In genomic region chr1:66012076-66012769, GRCh38 we compare ENCODE assay signal across 24 cellular contexts.
A peak's percentile ranks its signal among the peaks of the same experiment; 100 is the strongest.
DNase-seq lines count a peak whose midpoint lies in the region; ATAC-seq, FAIRE-seq and TF ChIP-seq lines count a peak whose summit lies in the region.
"Had no signal": no experiment of that assay in that cellular context is flagged by ENCODE, and none has a peak within 500 bp of the region (broad histone marks: within the 10 kb centered on the region; RNA-seq: fewer than 3 reads in every experiment).

No MANE protein-coding gene starts in this region.

- FAIRE-seq in A549 (lab: Jason Lieb, UNC): no peak
- FAIRE-seq: HTR-8/SVneo, islet of Langerhans, urothelium cell line had no signal

- no peak for TF ChIP-seq POLR2A in A549 (IDR thresholded peaks at IDR 0.05; ENCODE audit: low read length)

- TF ChIP-seq RAD21 in A549 (conservative IDR thresholded peaks at IDR 0.05 in 1 of 2, IDR thresholded peaks at IDR 0.05 in 1 of 2): no peak

- peak overlapping the region; percentile 16; the same call in 2 of the 3 replicates for H3K4me2 ChIP-seq in A549
- H3K4me2 ChIP-seq: GM23338 had no signal

- POLR2A ChIA-PET in A549 (lab: Yijun Ruan, JAX): no interaction called here

- no peak for TF ChIP-seq CTCF in A549 (IDR thresholded peaks at IDR 0.05)

- H3K9me3 ChIP-seq in A549: no peaks in the 10 kb centered on the region
- H3K9me3 ChIP-seq: body of pancreas, Caco-2, esophagus squamous epithelium, heart left ventricle had no signal

- 0 out of 6 replicates have a peak, but pooled peaks of 1 of the 2 experiments have one; percentile 34 for ATAC-seq in A549
- ATAC-seq in HG02870 (IDR thresholded peaks at IDR 0.05; ENCODE audit: unreplicated experiment): no peak
- ATAC-seq: body of pancreas; GM23338; heart left ventricle; stimulated activated memory B cell treated with anti-CD40 and anti-IgM and Interleukin-4, amounts not matched to agents 10 μg/mL and 1 μg/mL and 100 μg/mL, for 72 hours had no signal

- TF ChIP-seq EP300 in A549 (IDR thresholded peaks at IDR 0.05): no peak

- WGBS in A549 (ENCODE audit: missing lambda C conversion rate): 37% methylated on average over 3 of the region's 3 CpGs

- no peak for DNase-seq in A549 (ENCODE audit: low read depth in 1 of 2, low spot score in 1 of 2)
- peak; percentile 31 for DNase-seq in GM04504 (ENCODE audit: low read depth)
- DNase-seq in NOMO-1 treated with DMSO at 0.1 percent for 48 hours (lab: John Stamatoyannopoulos, UW; ENCODE audit: unreplicated experiment): peak; percentile 86
- DNase-seq in dedifferentiated amniotic fluid mesenchymal stem cell (ENCODE audit: extremely low spot score): peak; percentile 47
- DNase-seq in activated T-cell treated with anti-CD3 and anti-CD28 coated beads, Interleukin-2, amount 50 U/mL, for 48 hours: no peak
- DNase-seq in NCI-H345 (lab: John Stamatoyannopoulos, UW): no peak
- DNase-seq in NCI-H526 (lab: John Stamatoyannopoulos, UW): no peak
- DNase-seq: activated CD4-positive, alpha-beta T cell treated with anti-CD3 and anti-CD28 coated beads for 1 hour; activated CD8-positive, alpha-beta memory T cell treated with anti-CD3 and anti-CD28 coated beads, Interleukin-2, amount 50 U/mL, for 4 hours; activated naive CD4-positive, alpha-beta T cell treated with anti-CD3 and anti-CD28 coated beads for 36 hours; body of pancreas; Caco-2; esophagus squamous epithelium; GDM1; heart left ventricle; mesendoderm; SHP77; stimulated activated CD4-positive, alpha-beta T cell treated with anti-CD3 and anti-CD28 coated beads, Interleukin-12 subunit alpha, Interleukin-12 subunit beta, amount 100 ng/mL, for 4 hours had no signal

- H3K4me3 ChIP-seq in A549: no peak overlapping the region
- H3K4me3 ChIP-seq: body of pancreas, esophagus squamous epithelium, GM23338, heart left ventricle had no signal

- 0 out of 6 replicates have a peak overlapping the region, but pooled peaks of 1 of the 2 experiments have one; percentile 26 for H3K27ac ChIP-seq in A549
- H3K27ac ChIP-seq: body of pancreas, esophagus squamous epithelium, heart left ventricle had no signal

- CTCF ChIA-PET in A549 (lab: Yijun Ruan, JAX): interaction anchor here (0.9 kb wide), 1 partner anchor 231 kb away, joined by 3 read pairs; no protein-coding TSS in a partner anchor

- H3K4me1 ChIP-seq in A549: 0 out of 3 replicates have a peak, but pooled peaks cover 4% of the 10 kb centered on the region
- H3K4me1 ChIP-seq: body of pancreas, Caco-2, esophagus squamous epithelium, heart left ventricle had no signal

TF ChIP-seq in A549, 52 proteins besides CTCF, POLR2A, EP300 and RAD21:
- TF ChIP-seq JUN (IDR thresholded peaks at IDR 0.05) (no peak), POLR2AphosphoS2 (conservative IDR thresholded peaks at IDR 0.05; ENCODE audit: low read length) (no peak), ZSCAN20 (CRISPR knock-in tag; IDR thresholded peaks at IDR 0.05) (no peak), ELK1 (IDR thresholded peaks at IDR 0.05; ENCODE audit: low read depth, low read length) (no peak), FOSL2 (IDR thresholded peaks at IDR 0.05) (no peak), FOSL2 (CRISPR knock-in tag; IDR thresholded peaks at IDR 0.05) (no peak), RARB (CRISPR knock-in tag; IDR thresholded peaks at IDR 0.05) (no peak), SMC3 (IDR thresholded peaks at IDR 0.05) (no peak), CHD4 (IDR thresholded peaks at IDR 0.05; ENCODE audit: borderline replicate concordance) (no peak), HOXB5 (CRISPR knock-in tag; IDR thresholded peaks at IDR 0.05) (no peak), MAFK (IDR thresholded peaks at IDR 0.05; ENCODE audit: partially characterized antibody) (no peak), HDAC2 (IDR thresholded peaks at IDR 0.05) (no peak), HES2 (IDR thresholded peaks at IDR 0.05) (no peak), JUNB (IDR thresholded peaks at IDR 0.05) (no peak), NPAS2 (CRISPR knock-in tag; IDR thresholded peaks at IDR 0.05; ENCODE audit: borderline replicate concordance) (no peak)

Comparison
In these comparisons a context has a peak if more than half of its experiments do, and no peak if none do; other contexts are left out.
1. DNase-seq: peak in GM04504 (single experiment), NOMO-1 treated with DMSO at 0.1 percent for 48 hours (single experiment) and dedifferentiated amniotic fluid mesenchymal stem cell (single experiment); none in A549 (0 of 2), activated T-cell treated with anti-CD3 and anti-CD28 coated beads, Interleukin-2, amount 50 U/mL, for 48 hours (0 of 2), NCI-H345 (single experiment) and NCI-H526 (0 of 2).